ENCODE assay signal across 22 cellular contexts in the genomic region with DNA sequence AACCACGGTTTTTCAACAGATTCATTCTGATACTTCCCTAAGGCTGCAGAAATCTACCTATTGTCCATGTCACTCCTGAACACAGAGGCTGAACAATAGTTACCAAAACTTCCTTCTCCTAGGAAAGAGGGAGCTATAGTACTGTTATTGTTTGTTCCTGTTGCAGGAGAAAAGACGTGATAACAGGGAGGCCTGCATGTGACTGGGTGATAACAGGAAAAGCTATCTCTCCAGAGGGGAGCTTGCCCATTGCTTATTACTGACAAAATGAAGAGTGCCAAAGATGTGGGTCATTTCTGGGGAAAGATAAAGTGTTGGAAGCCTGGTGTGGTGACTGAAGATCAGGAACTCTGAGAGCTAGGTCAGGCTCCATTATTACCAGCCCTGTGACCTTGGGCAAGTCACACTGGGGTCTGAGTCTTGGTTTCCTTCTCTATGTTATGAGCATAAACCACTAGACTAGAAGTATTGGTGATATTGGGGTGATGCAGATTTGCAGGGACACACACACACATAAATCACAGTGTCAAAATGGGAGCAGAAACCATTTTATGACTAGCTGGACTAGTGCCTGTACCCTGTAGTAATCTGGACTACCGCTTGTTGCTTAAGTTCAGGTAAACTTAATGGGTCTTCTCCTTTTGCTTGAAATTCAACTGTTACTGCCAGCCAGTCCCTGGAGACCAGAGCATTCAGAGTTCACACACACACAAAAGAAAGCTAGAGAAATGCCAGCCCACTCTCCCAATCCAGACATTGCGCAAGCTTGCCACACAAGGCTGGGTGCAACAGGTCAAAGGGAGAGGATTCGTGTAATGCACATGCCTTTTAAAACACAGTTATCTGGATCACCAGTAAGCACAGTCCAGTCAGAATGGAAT.
DNase-seq lines count a peak whose midpoint lies in the region; ATAC-seq and TF ChIP-seq lines count a peak whose summit lies in the region.
"Had no signal": no experiment of that assay in that cellular context is flagged by ENCODE, and none has a peak within 500 bp of the region (broad histone marks: within the 10 kb centered on the region; RNA-seq: fewer than 3 reads in every experiment).

No MANE protein-coding gene starts in this region.

- H3K27ac ChIP-seq in heart right ventricle (no peak overlapping the region), tibial artery (no peak overlapping the region)
- H3K27ac ChIP-seq: epithelial cell of prostate, stomach had no signal

- H3K27me3 ChIP-seq in heart right ventricle (no peaks in the 10 kb centered on the region), adipocyte (replicated peaks; ENCODE audit: control insufficient read depth, insufficient read depth, low read length) (no peaks in the 10 kb centered on the region), tibial artery (no peaks in the 10 kb centered on the region)
- H3K27me3 ChIP-seq: stomach had no signal

- peaks cover 0 to 3% (median 0%) of the 10 kb centered on the region in 11 donors for H3K9me3 ChIP-seq in heart right ventricle
- H3K9me3 ChIP-seq in adipocyte (ENCODE audit: control insufficient read depth, low read length): no peaks in the 10 kb centered on the region
- H3K9me3 ChIP-seq in tibial artery: no peaks in the 10 kb centered on the region
- H3K9me3 ChIP-seq: stomach had no signal

- H3K4me1 ChIP-seq in heart right ventricle (no peaks in the 10 kb centered on the region), adipocyte (ENCODE audit: control insufficient read depth, insufficient read depth, low read length) (no peaks in the 10 kb centered on the region), tibial artery (peaks cover 0 to 18% (median 0%) of the 10 kb centered on the region in 4 donors)
- H3K4me1 ChIP-seq: stomach had no signal

- intact Hi-C loops in left cardiac atrium (cut with DNase I) (no loop called here), heart right ventricle (cut with DNase I) (no loop called here), tibial artery (cut with DNase I; ENCODE audit: low total_unique reads) (no loop called here)

- H3K4me3 ChIP-seq in heart right ventricle (no peak overlapping the region), adipocyte (ENCODE audit: low read length) (no peak overlapping the region), foreskin fibroblast (ENCODE audit: low read depth in 1 of 2, low read length in 2 of 2) (no peak overlapping the region), tibial artery (no peak overlapping the region)
- H3K4me3 ChIP-seq: stomach had no signal

- DNase-seq in left cardiac atrium (no peak), heart right ventricle (no peak), adipocyte (ENCODE audit: low read depth) (peak; percentile 2), foreskin fibroblast (peak; percentile 25 to 58), NCI-H1436 treated with DMSO at 0.1 percent for 48 hours (lab: John Stamatoyannopoulos, UW) (no peak), tibial artery (no peak), GM13977 (ENCODE audit: low spot score) (no peak)
- DNase-seq in activated CD4-positive, alpha-beta T cell treated with anti-CD3 and anti-CD28 coated beads for 1 hour: no peak
- DNase-seq: activated CD4-positive, alpha-beta T cell treated with anti-CD3 and anti-CD28 coated beads for 36 hours; activated naive CD4-positive, alpha-beta T cell treated with anti-CD3 and anti-CD28 coated beads for 36 hours; activated T-cell treated with anti-CD3 and anti-CD28 coated beads, Interleukin-2, amount 50 U/mL, for 72 hours; aorta; central memory CD4-positive, alpha-beta T cell; kidney; NCI-H2171; NCI-H748 treated with DMSO at 0.1 percent for 48 hours; right cardiac atrium; stimulated activated CD4-positive, alpha-beta T cell treated with anti-CD3 and anti-CD28 coated beads, Interleukin-15, amount 100 ng/mL, for 24 hours; stomach; trophoblast cell had no signal

- in situ Hi-C loops in GM13977 (cut with MboI; ENCODE audit: low pct_unique_long_range_greater_than_20kb, low sequenced_read_pairs, unreplicated experiment): no loop called here

- 64 to 66% methylated on average over 5 of the region's 5 CpGs for WGBS in heart right ventricle, 2 donors

- H3K36me3 ChIP-seq in heart right ventricle (no peaks in the 10 kb centered on the region), adipocyte (ENCODE audit: control insufficient read depth, insufficient read depth, low read length, severe bottlenecking) (no peaks in the 10 kb centered on the region), tibial artery (no peaks in the 10 kb centered on the region)
- H3K36me3 ChIP-seq: stomach had no signal

- TF ChIP-seq CTCF in heart right ventricle (IDR thresholded peaks at IDR 0.05): no peak
- no peak for TF ChIP-seq CTCF in foreskin fibroblast (IDR thresholded peaks at IDR 0.05; ENCODE audit: low read depth, low read length)
- TF ChIP-seq CTCF in tibial artery (IDR thresholded peaks at IDR 0.05): no peak
- TF ChIP-seq CTCF in GM13977 (IDR thresholded peaks at IDR 0.05; ENCODE audit: extremely low read depth, insufficient read depth, missing control alignments): no peak

- ATAC-seq in left cardiac atrium (peak; percentile 34 to 44), heart right ventricle (no peak)
- ATAC-seq: activated CD4-positive, alpha-beta T cell treated with anti-CD3 and anti-CD28 coated beads for 36 hours; activated T-cell treated with anti-CD3 and anti-CD28 coated beads, Interleukin-2, amount 50 U/mL, for 72 hours; right cardiac atrium; Right ventricle myocardium inferior had no signal

- no peak overlapping the region for H3K9ac ChIP-seq in adipocyte (ENCODE audit: low read length)

Comparison
In these comparisons a context has a peak if more than half of its experiments do, and no peak if none do; other contexts are left out.
1. ATAC-seq: peak in left cardiac atrium (2 of 2); none in heart right ventricle (0 of 8).
2. DNase-seq: peak in adipocyte (single experiment) and foreskin fibroblast (2 of 2); none in left cardiac atrium (single experiment), heart right ventricle (0 of 2), NCI-H1436 treated with DMSO at 0.1 percent for 48 hours (single experiment), activated CD4-positive, alpha-beta T cell treated with anti-CD3 and anti-CD28 coated beads for 1 hour (single experiment), tibial artery (0 of 2) and GM13977 (single experiment).